ENCODE assay signal across 2 cellular contexts in the genomic region with DNA sequence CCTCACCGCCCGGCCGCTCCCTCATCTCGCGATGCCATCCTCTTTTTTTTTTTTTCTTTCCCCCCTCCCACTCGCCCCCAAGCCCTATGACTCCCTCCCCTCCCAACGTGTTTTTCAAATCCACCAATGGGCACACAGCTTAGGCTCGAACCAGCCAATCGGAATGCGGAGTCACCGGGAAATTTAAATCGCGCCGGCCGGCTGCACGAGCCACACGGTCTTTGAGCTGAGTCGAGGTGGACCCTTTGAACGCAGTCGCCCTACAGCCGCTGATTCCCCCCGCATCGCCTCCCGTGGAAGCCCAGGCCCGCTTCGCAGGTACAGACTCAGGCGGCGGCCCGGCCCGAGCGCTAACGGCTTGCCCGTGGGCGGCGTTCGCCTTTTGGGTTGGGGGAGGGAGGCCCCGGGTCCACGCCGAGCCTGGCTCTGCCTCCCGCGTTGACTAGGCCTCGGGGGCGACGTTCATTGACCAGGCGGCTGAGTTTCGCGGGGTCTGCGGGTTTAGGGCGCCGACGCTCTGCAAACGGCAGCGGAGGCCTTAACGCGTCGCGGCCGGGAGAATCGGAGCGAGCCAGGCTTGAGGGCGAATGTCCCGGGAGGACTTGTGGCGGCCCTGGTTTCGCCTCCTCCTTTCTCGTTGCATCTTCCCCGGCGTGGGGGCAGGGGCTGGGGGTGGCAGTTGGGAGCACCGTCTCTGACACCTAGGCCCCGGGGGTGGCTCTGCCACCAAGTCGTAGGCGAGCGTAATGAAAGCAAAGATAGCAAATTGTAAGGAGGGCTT.
TF ChIP-seq lines count a peak whose summit lies in the region.

A gene (plus strand): TSS at position 213 of the 781 bp plus-strand sequence. CDS start 1,398 bp downstream, outside the sequence.

TF ChIP-seq in HEK293, 187 proteins besides CTCF, POLR2A, EP300 and RAD21 (continued from another document and continues in another):
- TF ChIP-seq ZFP37 (tag by site-specific recombination; IDR thresholded peaks at IDR 0.05) (peak; percentile 85; the same call in 1 of the 2 replicates), ZNF677 (tag by site-specific recombination; IDR thresholded peaks at IDR 0.05) (no peak), SP3 (tag by site-specific recombination; IDR thresholded peaks at IDR 0.05) (peak; percentile 91), ZNF169 (tag by site-specific recombination; IDR thresholded peaks at IDR 0.05) (peak; percentile 13; the same call in 1 of the 2 replicates), ZNF2 (tag by site-specific recombination; IDR thresholded peaks at IDR 0.05) (peak; percentile 94), ZNF830 (tag by site-specific recombination; IDR thresholded peaks at IDR 0.05; ENCODE audit: low read depth) (no peak), KLF1 (tag by site-specific recombination; IDR thresholded peaks at IDR 0.05) (peak; percentile 46; the same call in 1 of the 2 replicates), ZNF473 (tag by site-specific recombination; IDR thresholded peaks at IDR 0.05) (no peak), YY1 (tag by site-specific recombination; IDR thresholded peaks at IDR 0.05) (peak; percentile 41; the same call in 1 of the 2 replicates), ZNF510 (tag by site-specific recombination; IDR thresholded peaks at IDR 0.05; ENCODE audit: insufficient replicate concordance) (no peak), ZFP69B (tag by site-specific recombination; IDR thresholded peaks at IDR 0.05) (no peak)
- TF ChIP-seq, protein P1, sequence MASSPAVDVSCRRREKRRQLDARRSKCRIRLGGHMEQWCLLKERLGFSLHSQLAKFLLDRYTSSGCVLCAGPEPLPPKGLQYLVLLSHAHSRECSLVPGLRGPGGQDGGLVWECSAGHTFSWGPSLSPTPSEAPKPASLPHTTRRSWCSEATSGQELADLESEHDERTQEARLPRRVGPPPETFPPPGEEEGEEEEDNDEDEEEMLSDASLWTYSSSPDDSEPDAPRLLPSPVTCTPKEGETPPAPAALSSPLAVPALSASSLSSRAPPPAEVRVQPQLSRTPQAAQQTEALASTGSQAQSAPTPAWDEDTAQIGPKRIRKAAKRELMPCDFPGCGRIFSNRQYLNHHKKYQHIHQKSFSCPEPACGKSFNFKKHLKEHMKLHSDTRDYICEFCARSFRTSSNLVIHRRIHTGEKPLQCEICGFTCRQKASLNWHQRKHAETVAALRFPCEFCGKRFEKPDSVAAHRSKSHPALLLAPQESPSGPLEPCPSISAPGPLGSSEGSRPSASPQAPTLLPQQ (tag by site-specific recombination; IDR thresholded peaks at IDR 0.05): peak; percentile 62
- TF ChIP-seq, protein P2, sequence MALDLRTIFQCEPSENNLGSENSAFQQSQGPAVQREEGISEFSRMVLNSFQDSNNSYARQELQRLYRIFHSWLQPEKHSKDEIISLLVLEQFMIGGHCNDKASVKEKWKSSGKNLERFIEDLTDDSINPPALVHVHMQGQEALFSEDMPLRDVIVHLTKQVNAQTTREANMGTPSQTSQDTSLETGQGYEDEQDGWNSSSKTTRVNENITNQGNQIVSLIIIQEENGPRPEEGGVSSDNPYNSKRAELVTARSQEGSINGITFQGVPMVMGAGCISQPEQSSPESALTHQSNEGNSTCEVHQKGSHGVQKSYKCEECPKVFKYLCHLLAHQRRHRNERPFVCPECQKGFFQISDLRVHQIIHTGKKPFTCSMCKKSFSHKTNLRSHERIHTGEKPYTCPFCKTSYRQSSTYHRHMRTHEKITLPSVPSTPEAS (tag by site-specific recombination; IDR thresholded peaks at IDR 0.05): peak; percentile 36; the same call in 1 of the 2 replicates
- TF ChIP-seq, protein P3, sequence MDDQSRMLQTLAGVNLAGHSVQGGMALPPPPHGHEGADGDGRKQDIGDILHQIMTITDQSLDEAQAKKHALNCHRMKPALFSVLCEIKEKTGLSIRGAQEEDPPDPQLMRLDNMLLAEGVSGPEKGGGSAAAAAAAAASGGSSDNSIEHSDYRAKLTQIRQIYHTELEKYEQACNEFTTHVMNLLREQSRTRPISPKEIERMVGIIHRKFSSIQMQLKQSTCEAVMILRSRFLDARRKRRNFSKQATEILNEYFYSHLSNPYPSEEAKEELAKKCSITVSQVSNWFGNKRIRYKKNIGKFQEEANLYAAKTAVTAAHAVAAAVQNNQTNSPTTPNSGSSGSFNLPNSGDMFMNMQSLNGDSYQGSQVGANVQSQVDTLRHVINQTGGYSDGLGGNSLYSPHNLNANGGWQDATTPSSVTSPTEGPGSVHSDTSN (CRISPR knock-in tag; IDR thresholded peaks at IDR 0.05): peak; percentile 41; the same call in 1 of the 2 replicates
- TF ChIP-seq, protein P4, sequence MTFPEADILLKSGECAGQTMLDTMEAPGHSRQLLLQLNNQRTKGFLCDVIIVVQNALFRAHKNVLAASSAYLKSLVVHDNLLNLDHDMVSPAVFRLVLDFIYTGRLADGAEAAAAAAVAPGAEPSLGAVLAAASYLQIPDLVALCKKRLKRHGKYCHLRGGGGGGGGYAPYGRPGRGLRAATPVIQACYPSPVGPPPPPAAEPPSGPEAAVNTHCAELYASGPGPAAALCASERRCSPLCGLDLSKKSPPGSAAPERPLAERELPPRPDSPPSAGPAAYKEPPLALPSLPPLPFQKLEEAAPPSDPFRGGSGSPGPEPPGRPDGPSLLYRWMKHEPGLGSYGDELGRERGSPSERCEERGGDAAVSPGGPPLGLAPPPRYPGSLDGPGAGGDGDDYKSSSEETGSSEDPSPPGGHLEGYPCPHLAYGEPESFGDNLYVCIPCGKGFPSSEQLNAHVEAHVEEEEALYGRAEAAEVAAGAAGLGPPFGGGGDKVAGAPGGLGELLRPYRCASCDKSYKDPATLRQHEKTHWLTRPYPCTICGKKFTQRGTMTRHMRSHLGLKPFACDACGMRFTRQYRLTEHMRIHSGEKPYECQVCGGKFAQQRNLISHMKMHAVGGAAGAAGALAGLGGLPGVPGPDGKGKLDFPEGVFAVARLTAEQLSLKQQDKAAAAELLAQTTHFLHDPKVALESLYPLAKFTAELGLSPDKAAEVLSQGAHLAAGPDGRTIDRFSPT (tag by site-specific recombination; IDR thresholded peaks at IDR 0.05): peak; percentile 69; the same call in 1 of the 2 replicates
- TF ChIP-seq, protein P5, sequence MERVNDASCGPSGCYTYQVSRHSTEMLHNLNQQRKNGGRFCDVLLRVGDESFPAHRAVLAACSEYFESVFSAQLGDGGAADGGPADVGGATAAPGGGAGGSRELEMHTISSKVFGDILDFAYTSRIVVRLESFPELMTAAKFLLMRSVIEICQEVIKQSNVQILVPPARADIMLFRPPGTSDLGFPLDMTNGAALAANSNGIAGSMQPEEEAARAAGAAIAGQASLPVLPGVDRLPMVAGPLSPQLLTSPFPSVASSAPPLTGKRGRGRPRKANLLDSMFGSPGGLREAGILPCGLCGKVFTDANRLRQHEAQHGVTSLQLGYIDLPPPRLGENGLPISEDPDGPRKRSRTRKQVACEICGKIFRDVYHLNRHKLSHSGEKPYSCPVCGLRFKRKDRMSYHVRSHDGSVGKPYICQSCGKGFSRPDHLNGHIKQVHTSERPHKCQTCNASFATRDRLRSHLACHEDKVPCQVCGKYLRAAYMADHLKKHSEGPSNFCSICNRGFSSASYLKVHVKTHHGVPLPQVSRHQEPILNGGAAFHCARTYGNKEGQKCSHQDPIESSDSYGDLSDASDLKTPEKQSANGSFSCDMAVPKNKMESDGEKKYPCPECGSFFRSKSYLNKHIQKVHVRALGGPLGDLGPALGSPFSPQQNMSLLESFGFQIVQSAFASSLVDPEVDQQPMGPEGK (tag by site-specific recombination; IDR thresholded peaks at IDR 0.05): peak; percentile 96

TF ChIP-seq in neural cell, 6 proteins besides CTCF, POLR2A, EP300 and RAD21 (continued from another document):
- TF ChIP-seq POLR2AphosphoS5 (IDR thresholded peaks at IDR 0.05) (peak; percentile 91), SMC3 (conservative IDR thresholded peaks at IDR 0.05; ENCODE audit: poor library complexity) (no peak)
TF ChIP-seq in neural cell: peak in this region for 4.
